In genomic region chrX:5113128-5113527, GRCh38 we compare ENCODE assay signal across 10 cellular contexts.
DNase-seq lines count a peak whose midpoint lies in the region; ATAC-seq, FAIRE-seq and TF ChIP-seq lines count a peak whose summit lies in the region.
"Had no signal": no experiment of that assay in that cellular context is flagged by ENCODE, and none has a peak within 500 bp of the region (broad histone marks: within the 10 kb centered on the region; RNA-seq: fewer than 3 reads in every experiment).

No MANE protein-coding gene starts in this region.

- no peak for TF ChIP-seq RAD21 in HepG2 (CRISPR knock-in tag; IDR thresholded peaks at IDR 0.05)

- H3K27me3 Mint-ChIP-seq in immature natural killer cell (ENCODE audit: low read depth in 3 of 3) (peaks cover 0 to 2% (median 0%) of the 10 kb centered on the region in 3 donors), HFFc6 (ENCODE audit: insufficient read depth) (no peaks in the 10 kb centered on the region)

- POLR2A ChIA-PET in HepG2 (lab: Yijun Ruan, JAX) = no interaction called here

- DNase-seq in D721Med (ENCODE audit: insufficient read length, low spot score) = no peak
- peak; percentile 6 for DNase-seq in LHCN-M2 (ENCODE audit: low read depth)
- DNase-seq in adrenal gland = no peak
- DNase-seq in HepG2 (ENCODE audit: low spot score) = no peak
- no peak for DNase-seq in immature natural killer cell
- no peak for DNase-seq in HFFc6
- no peak for DNase-seq in activated T-cell treated with anti-CD3 and anti-CD28 coated beads for 4 hours
- DNase-seq: NCI-H2029 had no signal

- H3K4me3 Mint-ChIP-seq in immature natural killer cell (no peak overlapping the region), HFFc6 (no peak overlapping the region)

- BruUV-seq in HepG2 (replicated peaks; lab: Mats Ljungman, UMichigan) = no TSS peak

- FAIRE-seq in D721Med (lab: Jason Lieb, UNC) = no peak
- no peak for FAIRE-seq in HepG2 (lab: Jason Lieb, UNC)

- no peaks in the 10 kb centered on the region for H4K20me1 ChIP-seq in HepG2 (ENCODE audit: insufficient read depth, low read length)

- CTCF ChIA-PET in HepG2 (lab: Yijun Ruan, JAX; ENCODE audit: low intra/inter-chr PET ratio, low total read pairs) = interaction anchor here (0.7 kb wide), 1 partner anchor 566 kb away, joined by 4 read pairs; no protein-coding TSS in a partner anchor

- no peaks in the 10 kb centered on the region for H3K79me2 ChIP-seq in HepG2 (ENCODE audit: insufficient read depth, low read length)

- no peak for ATAC-seq in HepG2
- ATAC-seq in GM19035 (IDR thresholded peaks at IDR 0.05; ENCODE audit: unreplicated experiment) = no peak

- H3K4me3 ChIP-seq in adrenal gland = no peak overlapping the region
- H3K4me3 ChIP-seq in HepG2 (replicated peaks in 1 of 3; ENCODE audit: insufficient read depth in 1 of 3, low read depth in 2 of 3, low read length in 3 of 3) = no peak overlapping the region

- TF ChIP-seq EP300 in HepG2 (IDR thresholded peaks at IDR 0.05; ENCODE audit: low read depth in 2 of 2, low read length in 2 of 2) = no peak
- TF ChIP-seq EP300 in HepG2 (CRISPR knock-in tag; IDR thresholded peaks at IDR 0.05; ENCODE audit: borderline replicate concordance) = no peak

- 37 to 55% (median 46%) methylated on average over 6 of the region's 6 CpGs for WGBS in adrenal gland, 4 donors
- WGBS in HepG2 (ENCODE audit: low lambda C conversion rate) = 12% methylated on average over 6 of the region's 6 CpGs

- TF ChIP-seq CTCF in D721Med (IDR thresholded peaks at IDR 0.05; ENCODE audit: insufficient read depth, missing control alignments) (peak; percentile 40), adrenal gland (IDR thresholded peaks at IDR 0.05) (peak; percentile 18 to 62 (median 46)), HepG2 (CRISPR knock-in tag; IDR thresholded peaks at IDR 0.05) (no peak), HFFc6 (IDR thresholded peaks at IDR 0.05) (no peak)

- in situ Hi-C loops in HepG2 (cut with HindIII; ENCODE audit: extremely low pct_ligation_motif_present, low pct_unique_long_range_greater_than_20kb) = no loop called here

- no peak overlapping the region for H3K4me2 ChIP-seq in HepG2 (ENCODE audit: low read depth, low read length)

- H3K36me3 ChIP-seq in adrenal gland (replicated peaks in 1 of 2) (no peaks in the 10 kb centered on the region), HepG2 (replicated peaks in 1 of 2; ENCODE audit: control insufficient read depth in 1 of 2, insufficient read depth in 2 of 2, low read length in 2 of 2) (no peaks in the 10 kb centered on the region)

- intact Hi-C loops in adrenal gland (cut with DNase I) (loop anchor here (5.0 to 10.0 kb wide), 2 partner anchors 558 to 566 kb away; no protein-coding TSS in a partner anchor), HepG2 (cut with micrococcal nuclease; ENCODE audit: unreplicated experiment) (no loop called here)

- H3K27me3 ChIP-seq in adrenal gland = no peaks in the 10 kb centered on the region
- no peaks in the 10 kb centered on the region for H3K27me3 ChIP-seq in HepG2 (ENCODE audit: control insufficient read depth in 1 of 2, insufficient read depth in 2 of 2, low read length in 2 of 2)

- TF ChIP-seq POLR2A in adrenal gland (IDR thresholded peaks at IDR 0.05) = no peak
- no peak for TF ChIP-seq POLR2A in HepG2 (IDR thresholded peaks at IDR 0.05; ENCODE audit: insufficient read depth in 1 of 2, low read depth in 2 of 2, low read length in 2 of 2)

- H3K27ac Mint-ChIP-seq in immature natural killer cell = no peak overlapping the region
- H3K27ac Mint-ChIP-seq in HFFc6 = no peak overlapping the region

- no peaks in the 10 kb centered on the region for H3K4me1 ChIP-seq in adrenal gland (replicated peaks in 1 of 2)
- H3K4me1 ChIP-seq in HepG2 (ENCODE audit: insufficient read depth, low read length) = no peaks in the 10 kb centered on the region

- H3K27ac ChIP-seq in adrenal gland (no peak overlapping the region), HepG2 (ENCODE audit: extremely low read length, insufficient read depth, low read length) (no peak overlapping the region)
- H3K27ac ChIP-seq: epithelial cell of prostate had no signal

- no peaks in the 10 kb centered on the region for H3K4me1 Mint-ChIP-seq in immature natural killer cell
- no peaks in the 10 kb centered on the region for H3K4me1 Mint-ChIP-seq in HFFc6 (ENCODE audit: low read depth)

- no peak overlapping the region for H3K9ac ChIP-seq in HepG2 (ENCODE audit: insufficient read depth, low read depth, low read length)

- H3K36me3 Mint-ChIP-seq in immature natural killer cell (no peaks in the 10 kb centered on the region), HFFc6 (ENCODE audit: low read depth) (no peaks in the 10 kb centered on the region)

- H2AFZ ChIP-seq in HepG2 (ENCODE audit: low read length) = no peak overlapping the region

- H3K9me3 ChIP-seq in adrenal gland (replicated peaks in 1 of 3) (no peaks in the 10 kb centered on the region), HepG2 (ENCODE audit: low read length) (no peaks in the 10 kb centered on the region; the same call in 1 of the 2 replicates)

- peaks cover 5 to 18% (median 8%) of the 10 kb centered on the region in 6 donors for H3K9me3 Mint-ChIP-seq in immature natural killer cell
- peaks cover 5% of the 10 kb centered on the region; the same call in 1 of the 2 replicates for H3K9me3 Mint-ChIP-seq in HFFc6

TF ChIP-seq in HepG2, 621 proteins besides CTCF, POLR2A, EP300 and RAD21:
- TF ChIP-seq ZNF496 (CRISPR knock-in tag; IDR thresholded peaks at IDR 0.05; ENCODE audit: insufficient replicate concordance) (no peak), STAG1 (CRISPR knock-in tag; IDR thresholded peaks at IDR 0.05) (peak; percentile 48), ZNF292 (CRISPR knock-in tag; IDR thresholded peaks at IDR 0.05; ENCODE audit: borderline replicate concordance, low read depth) (no peak), HMG20B (CRISPR knock-in tag; conservative IDR thresholded peaks at IDR 0.05) (no peak), BCL3 (CRISPR knock-in tag; IDR thresholded peaks at IDR 0.05) (no peak)
- TF ChIP-seq, protein P1, sequence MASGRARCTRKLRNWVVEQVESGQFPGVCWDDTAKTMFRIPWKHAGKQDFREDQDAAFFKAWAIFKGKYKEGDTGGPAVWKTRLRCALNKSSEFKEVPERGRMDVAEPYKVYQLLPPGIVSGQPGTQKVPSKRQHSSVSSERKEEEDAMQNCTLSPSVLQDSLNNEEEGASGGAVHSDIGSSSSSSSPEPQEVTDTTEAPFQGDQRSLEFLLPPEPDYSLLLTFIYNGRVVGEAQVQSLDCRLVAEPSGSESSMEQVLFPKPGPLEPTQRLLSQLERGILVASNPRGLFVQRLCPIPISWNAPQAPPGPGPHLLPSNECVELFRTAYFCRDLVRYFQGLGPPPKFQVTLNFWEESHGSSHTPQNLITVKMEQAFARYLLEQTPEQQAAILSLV (CRISPR knock-in tag; IDR thresholded peaks at IDR 0.05; ENCODE audit: borderline replicate concordance) = no peak
- TF ChIP-seq, protein P2, sequence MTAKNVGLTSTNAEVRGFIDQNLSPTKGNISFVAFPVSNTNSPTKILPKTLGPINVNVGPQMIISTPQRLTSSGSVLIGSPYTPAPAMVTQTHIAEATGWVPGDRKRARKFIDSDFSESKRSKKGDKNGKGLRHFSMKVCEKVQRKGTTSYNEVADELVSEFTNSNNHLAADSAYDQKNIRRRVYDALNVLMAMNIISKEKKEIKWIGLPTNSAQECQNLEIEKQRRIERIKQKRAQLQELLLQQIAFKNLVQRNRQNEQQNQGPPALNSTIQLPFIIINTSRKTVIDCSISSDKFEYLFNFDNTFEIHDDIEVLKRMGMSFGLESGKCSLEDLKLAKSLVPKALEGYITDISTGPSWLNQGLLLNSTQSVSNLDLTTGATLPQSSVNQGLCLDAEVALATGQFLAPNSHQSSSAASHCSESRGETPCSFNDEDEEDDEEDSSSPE (CRISPR knock-in tag; IDR thresholded peaks at IDR 0.05) = no peak
- TF ChIP-seq, protein P3, sequence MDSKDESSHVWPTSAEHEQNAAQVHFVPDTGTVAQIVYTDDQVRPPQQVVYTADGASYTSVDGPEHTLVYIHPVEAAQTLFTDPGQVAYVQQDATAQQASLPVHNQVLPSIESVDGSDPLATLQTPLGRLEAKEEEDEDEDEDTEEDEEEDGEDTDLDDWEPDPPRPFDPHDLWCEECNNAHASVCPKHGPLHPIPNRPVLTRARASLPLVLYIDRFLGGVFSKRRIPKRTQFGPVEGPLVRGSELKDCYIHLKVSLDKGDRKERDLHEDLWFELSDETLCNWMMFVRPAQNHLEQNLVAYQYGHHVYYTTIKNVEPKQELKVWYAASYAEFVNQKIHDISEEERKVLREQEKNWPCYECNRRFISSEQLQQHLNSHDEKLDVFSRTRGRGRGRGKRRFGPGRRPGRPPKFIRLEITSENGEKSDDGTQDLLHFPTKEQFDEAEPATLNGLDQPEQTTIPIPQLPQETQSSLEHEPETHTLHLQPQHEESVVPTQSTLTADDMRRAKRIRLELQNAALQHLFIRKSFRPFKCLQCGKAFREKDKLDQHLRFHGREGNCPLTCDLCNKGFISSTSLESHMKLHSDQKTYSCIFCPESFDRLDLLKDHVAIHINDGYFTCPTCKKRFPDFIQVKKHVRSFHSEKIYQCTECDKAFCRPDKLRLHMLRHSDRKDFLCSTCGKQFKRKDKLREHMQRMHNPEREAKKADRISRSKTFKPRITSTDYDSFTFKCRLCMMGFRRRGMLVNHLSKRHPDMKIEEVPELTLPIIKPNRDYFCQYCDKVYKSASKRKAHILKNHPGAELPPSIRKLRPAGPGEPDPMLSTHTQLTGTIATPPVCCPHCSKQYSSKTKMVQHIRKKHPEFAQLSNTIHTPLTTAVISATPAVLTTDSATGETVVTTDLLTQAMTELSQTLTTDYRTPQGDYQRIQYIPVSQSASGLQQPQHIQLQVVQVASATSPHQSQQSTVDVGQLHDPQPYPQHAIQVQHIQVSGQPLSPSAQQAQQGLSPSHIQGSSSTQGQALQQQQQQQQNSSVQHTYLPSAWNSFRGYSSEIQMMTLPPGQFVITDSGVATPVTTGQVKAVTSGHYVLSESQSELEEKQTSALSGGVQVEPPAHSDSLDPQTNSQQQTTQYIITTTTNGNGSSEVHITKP (CRISPR knock-in tag; IDR thresholded peaks at IDR 0.05; ENCODE audit: low read depth) = no peak
TF ChIP-seq in HepG2: peak in this region for 1.

Comparison
In these comparisons a context has a peak if more than half of its experiments do, and no peak if none do; other contexts are left out.
1. CTCF ChIP-seq: peak in D721Med (single experiment) and adrenal gland (6 of 6); none in HepG2 (single experiment) and HFFc6 (single experiment).